In genomic region chr13:25489238-25489637, GRCh38 we compare ENCODE assay signal across 15 cellular contexts.
A peak's percentile ranks its signal among the peaks of the same experiment; 100 is the strongest.
DNase-seq lines count a peak whose midpoint lies in the region; ATAC-seq and TF ChIP-seq lines count a peak whose summit lies in the region.
"Had no signal": no experiment of that assay in that cellular context is flagged by ENCODE, and none has a peak within 500 bp of the region (broad histone marks: within the 10 kb centered on the region; RNA-seq: fewer than 3 reads in every experiment).

No MANE protein-coding gene starts in this region.

- no peak overlapping the region for H4K91ac ChIP-seq in mesenchymal stem cell (ENCODE audit: low read length)

- H3K4me3 ChIP-seq in tibial artery (no peak overlapping the region), mesenchymal stem cell (ENCODE audit: insufficient read depth in 1 of 2, low read depth in 1 of 2, low read length in 2 of 2) (no peak overlapping the region)
- H3K4me3 ChIP-seq: mucosa of descending colon had no signal

- H3K9me3 ChIP-seq in tibial artery (no peaks in the 10 kb centered on the region), mesenchymal stem cell (ENCODE audit: control insufficient read depth, low read length) (no peaks in the 10 kb centered on the region)
- H3K9me3 ChIP-seq: mucosa of descending colon had no signal

- H2AK5ac ChIP-seq in mesenchymal stem cell (ENCODE audit: low read length, severe bottlenecking), result no peak overlapping the region

- no peak overlapping the region for H2AFZ ChIP-seq in mesenchymal stem cell (ENCODE audit: low read depth, low read length)

- H3K27ac ChIP-seq in angular gyrus (ENCODE audit: low read depth, low read length), result peak overlapping the region; percentile 97
- H3K27ac ChIP-seq in tibial artery, result no peak overlapping the region
- H3K27ac ChIP-seq in mesenchymal stem cell (ENCODE audit: low read length, poor library complexity, severe bottlenecking), result no peak overlapping the region

- H3K4me1 ChIP-seq in tibial artery (no peaks in the 10 kb centered on the region), mesenchymal stem cell (ENCODE audit: control insufficient read depth, insufficient read depth, low read depth, low read length) (no peaks in the 10 kb centered on the region)

- no peaks in the 10 kb centered on the region for H3K36me3 Mint-ChIP-seq in type B pancreatic cell

- H3K4me1 Mint-ChIP-seq in type B pancreatic cell (ENCODE audit: unreplicated experiment), result peaks cover 8% of the 10 kb centered on the region
- H3K4me1 Mint-ChIP-seq: activated naive CD8-positive, alpha-beta T cell treated with anti-CD3 and anti-CD28 coated beads, Interleukin-2, amount 50 U/mL, for 24 hours had no signal

- H3K27me3 ChIP-seq in tibial artery (no peaks in the 10 kb centered on the region), mesenchymal stem cell (ENCODE audit: control insufficient read depth in 1 of 2, insufficient read depth in 1 of 2, low read length in 2 of 2) (peaks cover 0 to 12% of the 10 kb centered on the region in 2 experiments)

- H3K27ac Mint-ChIP-seq in type B pancreatic cell, result peak overlapping the region; percentile 40
- H3K27ac Mint-ChIP-seq: activated naive CD8-positive, alpha-beta T cell treated with anti-CD3 and anti-CD28 coated beads, Interleukin-2, amount 50 U/mL, for 24 hours; activated T-cell treated with anti-CD3 and anti-CD28 coated beads, Interleukin-2, amount 50 U/mL, for 24 hours had no signal

- no peak overlapping the region for H2BK120ac ChIP-seq in mesenchymal stem cell (ENCODE audit: low read depth, low read length)

- no peak overlapping the region for H4K8ac ChIP-seq in mesenchymal stem cell (ENCODE audit: low read length)

- no peak overlapping the region for H3K14ac ChIP-seq in mesenchymal stem cell (ENCODE audit: low read length in 2 of 2)

- H3K9ac ChIP-seq in mesenchymal stem cell (ENCODE audit: low read length), result no peak overlapping the region

- no peaks in the 10 kb centered on the region for H3K36me3 ChIP-seq in tibial artery
- no peaks in the 10 kb centered on the region for H3K36me3 ChIP-seq in mesenchymal stem cell (ENCODE audit: control insufficient read depth in 1 of 2, insufficient read depth in 2 of 2, low read depth in 1 of 2, low read length in 2 of 2)

- peak overlapping the region; percentile 32 for H3K4me3 Mint-ChIP-seq in type B pancreatic cell
- H3K4me3 Mint-ChIP-seq: activated naive CD8-positive, alpha-beta T cell treated with anti-CD3 and anti-CD28 coated beads, Interleukin-2, amount 50 U/mL, for 24 hours; activated T-cell treated with anti-CD3 and anti-CD28 coated beads, Interleukin-2, amount 50 U/mL, for 24 hours had no signal

- H2BK12ac ChIP-seq in mesenchymal stem cell (ENCODE audit: low read length in 2 of 2), result no peak overlapping the region

- no peak overlapping the region for H2BK5ac ChIP-seq in mesenchymal stem cell (ENCODE audit: low read depth, low read length, poor library complexity, severe bottlenecking)

- WGBS in mesenchymal stem cell, result 55% methylated on average over 12 of the region's 12 CpGs

- no peak for ATAC-seq in SK-N-SH treated with all-trans-retinoic acid at 6 μM for 48 hours
- ATAC-seq: activated naive CD8-positive, alpha-beta T cell treated with anti-CD3 and anti-CD28 coated beads, Interleukin-2, amount 50 U/mL, for 24 hours; mucosa of descending colon; PC-3 had no signal

- no peak overlapping the region for H3K23ac ChIP-seq in mesenchymal stem cell (ENCODE audit: low read length in 2 of 2)

- no peaks in the 10 kb centered on the region for H3K9me3 Mint-ChIP-seq in type B pancreatic cell
- H3K9me3 Mint-ChIP-seq: activated naive CD8-positive, alpha-beta T cell treated with anti-CD3 and anti-CD28 coated beads, Interleukin-2, amount 50 U/mL, for 24 hours; activated T-cell treated with anti-CD3 and anti-CD28 coated beads, Interleukin-2, amount 50 U/mL, for 24 hours had no signal

- H2BK15ac ChIP-seq in mesenchymal stem cell (ENCODE audit: low read depth, poor library complexity, severe bottlenecking), result no peak overlapping the region

- peak; percentile 17 for DNase-seq in NOMO-1 treated with DMSO at 0.1 percent for 48 hours (lab: John Stamatoyannopoulos, UW; ENCODE audit: unreplicated experiment)
- DNase-seq in NOMO-1 treated with dmso at 0.1 percent for 144 hours (lab: John Stamatoyannopoulos, UW; ENCODE audit: unreplicated experiment), result no peak
- peak; percentile 8 for DNase-seq in kidney glomerular epithelial cell (lab: John Stamatoyannopoulos, UW)
- DNase-seq in type B pancreatic cell (ENCODE audit: extremely low spot score, unreplicated experiment), result no peak
- DNase-seq in tibial artery, result no peak
- DNase-seq in mesenchymal stem cell, result no peak
- DNase-seq: activated CD4-positive, CD25-positive, alpha-beta regulatory T cell treated with anti-CD3 and anti-CD28 coated beads, Interleukin-2, amount 50 U/mL, for 72 hours; activated naive CD8-positive, alpha-beta T cell treated with anti-CD3 and anti-CD28 coated beads, Interleukin-2, amount 50 U/mL, for 24 hours; activated T-cell treated with anti-CD3 and anti-CD28 coated beads, Interleukin-2, amount 50 U/mL, for 24 hours; mucosa of descending colon; NCI-H1930; PC-3; trophoblast cell had no signal

- no peak overlapping the region for H3K18ac ChIP-seq in mesenchymal stem cell (ENCODE audit: low read depth in 1 of 2, low read length in 2 of 2)

- intact Hi-C loops in tibial artery (cut with DNase I; ENCODE audit: low total_unique reads), result no loop called here

- no peak overlapping the region for H3K4ac ChIP-seq in mesenchymal stem cell (ENCODE audit: low read depth in 1 of 2, low read length in 2 of 2)

- H3K4me2 ChIP-seq in mesenchymal stem cell (ENCODE audit: low read length, poor library complexity, severe bottlenecking), result no peak overlapping the region

- TF ChIP-seq CTCF in type B pancreatic cell (conservative IDR thresholded peaks at IDR 0.05), result no peak
- no peak for TF ChIP-seq CTCF in tibial artery (IDR thresholded peaks at IDR 0.05)

- peaks cover 23% of the 10 kb centered on the region for H3K27me3 Mint-ChIP-seq in type B pancreatic cell

- peaks cover 2% of the 10 kb centered on the region for H3K79me1 ChIP-seq in mesenchymal stem cell (replicated peaks; ENCODE audit: low read length, poor library complexity, severe bottlenecking)

TF ChIP-seq in SK-N-SH treated with all-trans-retinoic acid at 6 μM for 48 hours, 23 proteins besides CTCF, POLR2A, EP300 and RAD21:
- TF ChIP-seq ARNTL (CRISPR knock-in tag; IDR thresholded peaks at IDR 0.05; ENCODE audit: borderline replicate concordance, low read depth), result no peak
- TF ChIP-seq ZNF70 (CRISPR knock-in tag; IDR thresholded peaks at IDR 0.05), result no peak
- TF ChIP-seq OSR1 (CRISPR knock-in tag; IDR thresholded peaks at IDR 0.05), result no peak
- no peak for TF ChIP-seq ZC3H10 (CRISPR knock-in tag; IDR thresholded peaks at IDR 0.05)

Comparison
In these comparisons a context has a peak if more than half of its experiments do, and no peak if none do; other contexts are left out.
1. DNase-seq: peak in NOMO-1 treated with DMSO at 0.1 percent for 48 hours (single experiment) and kidney glomerular epithelial cell (single experiment); none in NOMO-1 treated with dmso at 0.1 percent for 144 hours (single experiment), type B pancreatic cell (single experiment), tibial artery (0 of 2) and mesenchymal stem cell (single experiment).